13 cellular contexts compared by ENCODE assay signal in the genomic region with DNA sequence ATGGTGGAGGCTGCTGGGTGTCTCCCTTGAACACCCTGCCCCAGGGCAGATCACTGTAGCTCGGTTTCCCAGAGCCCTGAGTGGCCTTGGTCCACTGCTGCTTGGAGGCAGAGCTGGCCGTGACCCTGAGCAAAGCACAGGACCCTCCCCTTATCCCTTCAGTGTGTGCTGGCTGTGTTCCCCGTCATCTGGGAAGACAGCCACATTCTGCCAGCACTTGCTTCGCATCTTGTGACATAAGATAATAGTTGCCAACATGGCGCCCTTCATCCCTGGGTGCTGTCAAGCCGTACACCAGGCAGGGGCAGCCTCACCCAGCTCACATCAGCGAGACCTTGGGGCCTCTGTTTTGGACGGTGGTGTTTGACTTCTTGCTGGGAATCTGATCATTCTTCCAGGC.
"Had no signal": no experiment of that assay in that cellular context is flagged by ENCODE, and none has a peak within 500 bp of the region (broad histone marks: within the 10 kb centered on the region; RNA-seq: fewer than 3 reads in every experiment).

No MANE protein-coding gene starts in this region.

- DNase-seq: activated CD4-positive, alpha-beta T cell treated with anti-CD3 and anti-CD28 coated beads for 48 hours; glutamatergic neuron; midbrain; stimulated activated CD4-positive, alpha-beta T cell treated with anti-CD3 and anti-CD28 coated beads, Interleukin-1b, Interleukin-23, amount 100 ng/mL, for 48 hours; T-helper 2 cell; tibial artery; uterus had no signal

- H3K9me3 ChIP-seq: esophagus muscularis mucosa, tibial artery, uterus had no signal

- H3K4me3 ChIP-seq: cardiac muscle cell, esophagus muscularis mucosa, lung, tibial artery, uterus had no signal

- ATAC-seq: stimulated activated effector memory CD8-positive, alpha-beta T cell treated with anti-CD3 and anti-CD28 coated beads, Interleukin-12 subunit alpha, Interleukin-12 subunit beta, amount 100 ng/mL, for 72 hours; WTC11 had no signal

- H3K36me3 Mint-ChIP-seq: WTC11 had no signal

- H3K36me3 ChIP-seq: uterus had no signal

- H3K27ac ChIP-seq: cardiac muscle cell, esophagus muscularis mucosa, tibial artery, uterus had no signal

- H3K4me3 Mint-ChIP-seq: activated T-helper 1 cell treated with anti-CD3 and anti-CD28 coated beads, Interleukin-12 subunit alpha, Interleukin-12 subunit beta, Interleukin-2, Interleukin-4 antibody, amounts not matched to agents 30 ng/mL and 10 ng/mL and 1 ng/mL, durations not matched to agents 14 hours and 24 hours and 36 hours; stimulated activated effector memory CD8-positive, alpha-beta T cell treated with anti-CD3 and anti-CD28 coated beads, Interleukin-12 subunit alpha, Interleukin-12 subunit beta, amount 100 ng/mL, for 72 hours; WTC11 had no signal

- H3K27ac Mint-ChIP-seq: activated T-helper 1 cell treated with anti-CD3 and anti-CD28 coated beads, Interleukin-12 subunit alpha, Interleukin-12 subunit beta, Interleukin-2, Interleukin-4 antibody, amounts not matched to agents 30 ng/mL and 10 ng/mL and 1 ng/mL, durations not matched to agents 14 hours and 24 hours and 36 hours; stimulated activated effector memory CD8-positive, alpha-beta T cell treated with anti-CD3 and anti-CD28 coated beads, Interleukin-12 subunit alpha, Interleukin-12 subunit beta, amount 100 ng/mL, for 72 hours; WTC11 had no signal

- H3K4me1 ChIP-seq: uterus had no signal

- H3K9me3 Mint-ChIP-seq: activated T-helper 1 cell treated with anti-CD3 and anti-CD28 coated beads, Interleukin-12 subunit alpha, Interleukin-12 subunit beta, Interleukin-2, Interleukin-4 antibody, amounts not matched to agents 30 ng/mL and 10 ng/mL and 1 ng/mL, durations not matched to agents 14 hours and 24 hours and 36 hours; stimulated activated effector memory CD8-positive, alpha-beta T cell treated with anti-CD3 and anti-CD28 coated beads, Interleukin-12 subunit alpha, Interleukin-12 subunit beta, amount 100 ng/mL, for 72 hours; WTC11 had no signal

- H3K27me3 ChIP-seq: cardiac muscle cell, esophagus muscularis mucosa, tibial artery, uterus had no signal
